ENCODE assay signal across 14 cellular contexts in genomic region chr4:107902715-107903114, GRCh38. TPM values are rescaled to one million over a fixed set of nuclear protein-coding genes. Genes with fewer than 3 reads are reported as not detected.
DNase-seq lines count a peak whose midpoint lies in the region; ATAC-seq and TF ChIP-seq lines count a peak whose summit lies in the region.
"Had no signal": no experiment of that assay in that cellular context is flagged by ENCODE, and none has a peak within 500 bp of the region (broad histone marks: within the 10 kb centered on the region; RNA-seq: fewer than 3 reads in every experiment).

No MANE protein-coding gene starts in this region.

- no peak overlapping the region for H4K5ac ChIP-seq in H9 (ENCODE audit: insufficient read length, low read depth, low read length)

- no peak overlapping the region for H3K9ac ChIP-seq in H9 (ENCODE audit: extremely low read depth, insufficient read length, low read length)

- no peak overlapping the region for H3K27ac ChIP-seq in osteoblast (ENCODE audit: low read depth, low read length)
- H3K27ac ChIP-seq in H9 (ENCODE audit: insufficient read length, low read depth, low read length), result no peak overlapping the region
- H3K27ac ChIP-seq: neutrophil had no signal

- ATAC-seq in GM19035 (IDR thresholded peaks at IDR 0.05; ENCODE audit: unreplicated experiment), result peak; percentile 44
- ATAC-seq in GM21786 (IDR thresholded peaks at IDR 0.05; ENCODE audit: unreplicated experiment), result peak; percentile 91
- ATAC-seq in HG03159 (IDR thresholded peaks at IDR 0.05; ENCODE audit: unreplicated experiment), result peak; percentile 76
- ATAC-seq in HG02571 (IDR thresholded peaks at IDR 0.05; ENCODE audit: unreplicated experiment), result no peak
- ATAC-seq: activated T-helper 17 cell treated with anti-CD3 and anti-CD28 coated beads, Interleukin-2, amount 50 U/mL, for 72 hours; stimulated activated naive CD8-positive, alpha-beta T cell treated with anti-CD3 and anti-CD28 coated beads, Interleukin-15, amount 100 ng/mL, for 72 hours had no signal

- no peak overlapping the region for H2AFZ ChIP-seq in osteoblast (ENCODE audit: low read length)
- no peak overlapping the region for H2AFZ ChIP-seq in H9 (ENCODE audit: low read length)

- H3K14ac ChIP-seq in H9 (ENCODE audit: insufficient read depth, low read length), result no peak overlapping the region

- no peak for TF ChIP-seq CTCF in osteoblast (IDR thresholded peaks at IDR 0.05; ENCODE audit: extremely low read depth, low read depth, low read length)
- TF ChIP-seq CTCF in H9 (conservative IDR thresholded peaks at IDR 0.05), result no peak

- H3K36me3 Mint-ChIP-seq in H9 (ENCODE audit: insufficient read depth in 1 of 3, low read depth in 3 of 3), result peaks cover 15 to 29% (median 28%) of the 10 kb centered on the region in 3 experiments

- no peak overlapping the region for H2BK12ac ChIP-seq in H9 (ENCODE audit: insufficient read length, low read depth, low read length)

- no CpG with 5 or more reads among the region's 2 CpGs for WGBS in H9 (ENCODE audit: extremely low coverage, insufficient read length, low lambda C conversion rate)

- H3K4me1 Mint-ChIP-seq in H9, result peaks cover 19 to 21% of the 10 kb centered on the region in 2 experiments
- H3K4me1 Mint-ChIP-seq: activated T-helper 17 cell treated with anti-CD3 and anti-CD28 coated beads, Interleukin-2, amount 50 U/mL, for 72 hours; stimulated activated naive CD8-positive, alpha-beta T cell treated with anti-CD3 and anti-CD28 coated beads, Interleukin-15, amount 100 ng/mL, for 72 hours had no signal

- H3K27ac Mint-ChIP-seq in H9, result no peak overlapping the region
- H3K27ac Mint-ChIP-seq: activated T-helper 17 cell treated with anti-CD3 and anti-CD28 coated beads, Interleukin-2, amount 50 U/mL, for 72 hours; stimulated activated naive CD8-positive, alpha-beta T cell treated with anti-CD3 and anti-CD28 coated beads, Interleukin-15, amount 100 ng/mL, for 72 hours had no signal

- no peak overlapping the region for H4K91ac ChIP-seq in H9 (ENCODE audit: insufficient read length, low read depth, low read length)

- no peaks in the 10 kb centered on the region for H3K27me3 Mint-ChIP-seq in H9 (ENCODE audit: low read depth)

- H3K9me3 ChIP-seq in osteoblast (ENCODE audit: low read depth, low read length) (no peaks in the 10 kb centered on the region), H9 (ENCODE audit: control insufficient read depth, low read depth, low read length) (no peaks in the 10 kb centered on the region)
- H3K9me3 ChIP-seq: neutrophil had no signal

- no peak overlapping the region for H3K4me3 Mint-ChIP-seq in H9
- H3K4me3 Mint-ChIP-seq: activated T-helper 17 cell treated with anti-CD3 and anti-CD28 coated beads, Interleukin-2, amount 50 U/mL, for 72 hours; stimulated activated naive CD8-positive, alpha-beta T cell treated with anti-CD3 and anti-CD28 coated beads, Interleukin-15, amount 100 ng/mL, for 72 hours had no signal

- no peaks in the 10 kb centered on the region for H3K79me1 ChIP-seq in H9 (ENCODE audit: insufficient read depth, low read depth, low read length, poor library complexity, severe bottlenecking)

- H3K4ac ChIP-seq in H9 (ENCODE audit: low read depth, low read length), result no peak overlapping the region

- H2AK5ac ChIP-seq in H9 (ENCODE audit: insufficient read length, low read length), result no peak overlapping the region

- DNase-seq in osteoblast (ENCODE audit: insufficient read length, low spot score, missing footprints) (no peak), H9 (no peak), KBM-7 (no peak)
- DNase-seq: activated CD4-positive, alpha-beta T cell treated with anti-CD3 and anti-CD28 coated beads, Interleukin-2, amount 50 U/mL, for 48 hours; amygdala; mesendoderm; Right ventricle myocardium superior; stimulated activated naive CD8-positive, alpha-beta T cell treated with anti-CD3 and anti-CD28 coated beads, Interleukin-15, amount 100 ng/mL, for 72 hours had no signal

- no peaks in the 10 kb centered on the region for H3K23me2 ChIP-seq in H9 (ENCODE audit: insufficient read length, low read depth, low read length, poor library complexity, severe bottlenecking)

- in situ Hi-C loops in KBM-7 (cut with MboI; ENCODE audit: low pct_unique_long_range_greater_than_20kb, low sequenced_read_pairs), result no loop called here

- H3K79me2 ChIP-seq in osteoblast (ENCODE audit: insufficient read depth, low read length) (peaks cover 3% of the 10 kb centered on the region), H9 (ENCODE audit: insufficient read depth, low read length) (no peaks in the 10 kb centered on the region)

- no peak overlapping the region for H3K18ac ChIP-seq in H9 (ENCODE audit: insufficient read length, low read depth, low read length)

- H2BK120ac ChIP-seq in H9 (ENCODE audit: low read depth, low read length, poor library complexity, severe bottlenecking), result no peak overlapping the region

- H2BK15ac ChIP-seq in H9 (ENCODE audit: low read depth, low read length), result no peak overlapping the region

- H3K4me1 ChIP-seq in osteoblast (ENCODE audit: insufficient read depth, low read length), result peaks cover 1% of the 10 kb centered on the region
- no peaks in the 10 kb centered on the region for H3K4me1 ChIP-seq in H9 (ENCODE audit: insufficient read depth, low read length)

- H3K36me3 ChIP-seq in osteoblast (ENCODE audit: insufficient read depth, low read length), result peaks cover 8% of the 10 kb centered on the region

- H3K4me2 ChIP-seq in osteoblast (ENCODE audit: insufficient read depth, low read length) (no peak overlapping the region), H9 (ENCODE audit: insufficient read depth, insufficient read length, low read length) (no peak overlapping the region)

- no peak overlapping the region for H2BK5ac ChIP-seq in H9 (ENCODE audit: insufficient read length, low read length)

- H3K56ac ChIP-seq in H9 (ENCODE audit: insufficient read length, low read depth, low read length), result no peak overlapping the region

- H3K9me3 Mint-ChIP-seq in H9, result peaks cover 9 to 14% of the 10 kb centered on the region in 2 experiments
- H3K9me3 Mint-ChIP-seq: activated T-helper 17 cell treated with anti-CD3 and anti-CD28 coated beads, Interleukin-2, amount 50 U/mL, for 72 hours had no signal

- H4K20me1 ChIP-seq in osteoblast (ENCODE audit: insufficient read depth, low read length), result no peaks in the 10 kb centered on the region
- H4K20me1 ChIP-seq in H9 (ENCODE audit: control insufficient read depth, insufficient read depth, insufficient read length), result no peaks in the 10 kb centered on the region

- H3K23ac ChIP-seq in H9 (ENCODE audit: insufficient read length, low read depth, low read length), result no peak overlapping the region

- H3K27me3 ChIP-seq in osteoblast (ENCODE audit: insufficient read depth, low read length), result no peaks in the 10 kb centered on the region
- H3K27me3 ChIP-seq in H9 (ENCODE audit: insufficient read depth, low read length), result no peaks in the 10 kb centered on the region
- H3K27me3 ChIP-seq: neutrophil had no signal

- H4K8ac ChIP-seq in H9 (replicated peaks; ENCODE audit: insufficient read length, low read depth, low read length), result no peak overlapping the region

- H3K4me3 ChIP-seq in osteoblast (ENCODE audit: insufficient read depth, low read length), result no peak overlapping the region

- no peak overlapping the region for H3T11ph ChIP-seq in H9 (ENCODE audit: low read length)

- no peak overlapping the region for H2BK20ac ChIP-seq in H9 (ENCODE audit: low read depth, low read length, poor library complexity, severe bottlenecking)

RNA-seq across cellular contexts. Expression of gene CYP2U1, which starts 28.6 kb away (rescaled TPM):
- total RNA-seq in osteoblast, result 24.8 and 27.1 TPM in 2 replicates
- total RNA-seq in H9 (2021), result 8.9 and 9.6 TPM in 2 replicates
